1 cellular context compared by ENCODE assay signal in the genomic region with DNA sequence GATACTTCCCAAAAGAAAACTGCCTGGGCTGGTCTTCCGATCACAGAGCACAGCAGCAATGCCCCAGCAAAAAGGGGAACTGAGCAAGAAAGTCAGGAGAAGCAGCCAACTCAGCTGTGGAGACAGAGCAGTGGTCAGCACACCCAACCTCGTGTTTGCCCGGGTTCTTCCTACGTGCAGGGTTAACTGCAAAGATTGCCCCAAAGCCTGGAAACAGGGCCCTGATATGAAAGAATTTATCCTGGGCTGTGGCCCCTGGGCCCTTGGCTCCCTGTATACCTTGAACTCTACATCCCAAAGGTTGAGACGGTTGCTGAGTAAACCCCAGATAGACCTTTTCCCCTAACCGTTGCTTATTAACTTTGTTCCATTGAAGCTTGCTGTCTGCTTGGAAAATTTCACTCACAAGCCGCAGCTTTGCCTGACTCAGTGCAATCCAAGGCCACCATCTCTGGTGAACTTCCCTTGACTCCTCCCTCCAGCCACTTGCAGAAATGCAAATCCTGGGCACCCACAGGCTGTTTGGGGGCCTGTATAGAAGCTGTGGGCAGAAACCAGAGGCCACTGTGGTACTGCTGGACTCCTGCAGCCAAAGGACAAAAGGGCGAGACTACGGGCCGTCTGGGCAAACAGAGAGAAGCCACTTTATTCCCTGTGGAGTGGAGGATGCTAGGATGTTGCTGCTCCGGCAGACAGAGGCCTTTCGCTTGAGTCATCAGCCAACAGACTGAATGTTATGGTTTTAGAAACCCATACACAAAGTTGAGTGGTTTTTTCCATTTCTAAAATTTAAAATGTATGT.
TF ChIP-seq lines count a peak whose summit lies in the region.

No MANE protein-coding gene starts in this region.

TF ChIP-seq in HepG2, 621 proteins besides CTCF, POLR2A, EP300 and RAD21 (continued from another document and continues in another):
- TF ChIP-seq, protein P1, sequence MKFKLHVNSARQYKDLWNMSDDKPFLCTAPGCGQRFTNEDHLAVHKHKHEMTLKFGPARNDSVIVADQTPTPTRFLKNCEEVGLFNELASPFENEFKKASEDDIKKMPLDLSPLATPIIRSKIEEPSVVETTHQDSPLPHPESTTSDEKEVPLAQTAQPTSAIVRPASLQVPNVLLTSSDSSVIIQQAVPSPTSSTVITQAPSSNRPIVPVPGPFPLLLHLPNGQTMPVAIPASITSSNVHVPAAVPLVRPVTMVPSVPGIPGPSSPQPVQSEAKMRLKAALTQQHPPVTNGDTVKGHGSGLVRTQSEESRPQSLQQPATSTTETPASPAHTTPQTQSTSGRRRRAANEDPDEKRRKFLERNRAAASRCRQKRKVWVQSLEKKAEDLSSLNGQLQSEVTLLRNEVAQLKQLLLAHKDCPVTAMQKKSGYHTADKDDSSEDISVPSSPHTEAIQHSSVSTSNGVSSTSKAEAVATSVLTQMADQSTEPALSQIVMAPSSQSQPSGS (CRISPR knock-in tag; IDR thresholded peaks at IDR 0.05) = peak; percentile 43; the same call in 1 of the 2 replicates
- no peak for TF ChIP-seq ZNF446 (CRISPR knock-in tag; IDR thresholded peaks at IDR 0.05)
- TF ChIP-seq YY1 (IDR thresholded peaks at IDR 0.05; ENCODE audit: insufficient read depth, insufficient replicate concordance, low read depth, low read length) = no peak
- TF ChIP-seq ZNF644 (CRISPR knock-in tag; IDR thresholded peaks at IDR 0.05; ENCODE audit: low read depth) = peak; percentile 82; the same call in 1 of the 2 replicates
- TF ChIP-seq AGO1 (IDR thresholded peaks at IDR 0.05; ENCODE audit: low read depth, low read length, poor library complexity, severe bottlenecking) = no peak
- peak; percentile 21 for TF ChIP-seq XRCC5 (optimal IDR thresholded peaks at IDR 0.05; ENCODE audit: low read length)
- TF ChIP-seq SCMH1 (CRISPR knock-in tag; IDR thresholded peaks at IDR 0.05; ENCODE audit: borderline replicate concordance) = no peak
- TF ChIP-seq DR1 (CRISPR knock-in tag; IDR thresholded peaks at IDR 0.05) = no peak
- TF ChIP-seq ZNF326 (CRISPR knock-in tag; IDR thresholded peaks at IDR 0.05; ENCODE audit: borderline replicate concordance) = no peak
- TF ChIP-seq, protein P2, sequence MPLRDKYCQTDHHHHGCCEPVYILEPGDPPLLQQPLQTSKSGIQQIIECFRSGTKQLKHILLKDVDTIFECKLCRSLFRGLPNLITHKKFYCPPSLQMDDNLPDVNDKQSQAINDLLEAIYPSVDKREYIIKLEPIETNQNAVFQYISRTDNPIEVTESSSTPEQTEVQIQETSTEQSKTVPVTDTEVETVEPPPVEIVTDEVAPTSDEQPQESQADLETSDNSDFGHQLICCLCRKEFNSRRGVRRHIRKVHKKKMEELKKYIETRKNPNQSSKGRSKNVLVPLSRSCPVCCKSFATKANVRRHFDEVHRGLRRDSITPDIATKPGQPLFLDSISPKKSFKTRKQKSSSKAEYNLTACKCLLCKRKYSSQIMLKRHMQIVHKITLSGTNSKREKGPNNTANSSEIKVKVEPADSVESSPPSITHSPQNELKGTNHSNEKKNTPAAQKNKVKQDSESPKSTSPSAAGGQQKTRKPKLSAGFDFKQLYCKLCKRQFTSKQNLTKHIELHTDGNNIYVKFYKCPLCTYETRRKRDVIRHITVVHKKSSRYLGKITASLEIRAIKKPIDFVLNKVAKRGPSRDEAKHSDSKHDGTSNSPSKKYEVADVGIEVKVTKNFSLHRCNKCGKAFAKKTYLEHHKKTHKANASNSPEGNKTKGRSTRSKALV (CRISPR knock-in tag; IDR thresholded peaks at IDR 0.05) = 0 out of 2 replicates have a peak, but pooled peaks have one; percentile 46
- 0 out of 2 replicates have a peak, but pooled peaks have one; percentile 22 for TF ChIP-seq AHR (CRISPR knock-in tag; IDR thresholded peaks at IDR 0.05)
- peak; percentile 68; the same call in 1 of the 2 replicates for TF ChIP-seq ZNF501 (CRISPR knock-in tag; IDR thresholded peaks at IDR 0.05)
- TF ChIP-seq ZNF33A (CRISPR knock-in tag; IDR thresholded peaks at IDR 0.05; ENCODE audit: borderline replicate concordance) = no peak
- TF ChIP-seq UBTF (CRISPR knock-in tag; IDR thresholded peaks at IDR 0.05) = peak; percentile 63
- TF ChIP-seq ZSCAN30 (CRISPR knock-in tag; IDR thresholded peaks at IDR 0.05) = 0 out of 2 replicates have a peak, but pooled peaks have one; percentile 19
- peak; percentile 11 for TF ChIP-seq TBL1XR1 (IDR thresholded peaks at IDR 0.05; ENCODE audit: borderline replicate concordance, low read length, partially characterized antibody)
- TF ChIP-seq ZMYM3 (CRISPR knock-in tag; IDR thresholded peaks at IDR 0.05) = peak; percentile 35; the same call in 1 of the 2 replicates
- TF ChIP-seq ZNF530 (CRISPR knock-in tag; IDR thresholded peaks at IDR 0.05; ENCODE audit: low read depth) = no peak
- 0 out of 2 replicates have a peak, but pooled peaks have one; percentile 23 for TF ChIP-seq TFDP2 (CRISPR knock-in tag; IDR thresholded peaks at IDR 0.05)
- 0 out of 2 replicates have a peak, but pooled peaks have one; percentile 28 for TF ChIP-seq ERF (CRISPR knock-in tag; IDR thresholded peaks at IDR 0.05)
- TF ChIP-seq ZSCAN31 (CRISPR knock-in tag; IDR thresholded peaks at IDR 0.05; ENCODE audit: low read depth) = 0 out of 2 replicates have a peak, but pooled peaks have one; percentile 33
- TF ChIP-seq, protein P3, sequence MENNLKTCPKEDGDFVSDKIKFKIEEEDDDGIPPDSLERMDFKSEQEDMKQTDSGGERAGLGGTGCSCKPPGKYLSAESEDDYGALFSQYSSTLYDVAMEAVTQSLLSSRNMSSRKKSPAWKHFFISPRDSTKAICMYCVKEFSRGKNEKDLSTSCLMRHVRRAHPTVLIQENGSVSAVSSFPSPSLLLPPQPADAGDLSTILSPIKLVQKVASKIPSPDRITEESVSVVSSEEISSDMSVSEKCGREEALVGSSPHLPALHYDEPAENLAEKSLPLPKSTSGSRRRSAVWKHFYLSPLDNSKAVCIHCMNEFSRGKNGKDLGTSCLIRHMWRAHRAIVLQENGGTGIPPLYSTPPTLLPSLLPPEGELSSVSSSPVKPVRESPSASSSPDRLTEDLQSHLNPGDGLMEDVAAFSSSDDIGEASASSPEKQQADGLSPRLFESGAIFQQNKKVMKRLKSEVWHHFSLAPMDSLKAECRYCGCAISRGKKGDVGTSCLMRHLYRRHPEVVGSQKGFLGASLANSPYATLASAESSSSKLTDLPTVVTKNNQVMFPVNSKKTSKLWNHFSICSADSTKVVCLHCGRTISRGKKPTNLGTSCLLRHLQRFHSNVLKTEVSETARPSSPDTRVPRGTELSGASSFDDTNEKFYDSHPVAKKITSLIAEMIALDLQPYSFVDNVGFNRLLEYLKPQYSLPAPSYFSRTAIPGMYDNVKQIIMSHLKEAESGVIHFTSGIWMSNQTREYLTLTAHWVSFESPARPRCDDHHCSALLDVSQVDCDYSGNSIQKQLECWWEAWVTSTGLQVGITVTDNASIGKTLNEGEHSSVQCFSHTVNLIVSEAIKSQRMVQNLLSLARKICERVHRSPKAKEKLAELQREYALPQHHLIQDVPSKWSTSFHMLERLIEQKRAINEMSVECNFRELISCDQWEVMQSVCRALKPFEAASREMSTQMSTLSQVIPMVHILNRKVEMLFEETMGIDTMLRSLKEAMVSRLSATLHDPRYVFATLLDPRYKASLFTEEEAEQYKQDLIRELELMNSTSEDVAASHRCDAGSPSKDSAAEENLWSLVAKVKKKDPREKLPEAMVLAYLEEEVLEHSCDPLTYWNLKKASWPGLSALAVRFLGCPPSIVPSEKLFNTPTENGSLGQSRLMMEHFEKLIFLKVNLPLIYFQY (CRISPR knock-in tag; IDR thresholded peaks at IDR 0.05; ENCODE audit: borderline replicate concordance) = no peak
- no peak for TF ChIP-seq BRD4 (CRISPR knock-in tag; IDR thresholded peaks at IDR 0.05)
- peak; percentile 16; the same call in 1 of the 2 replicates for TF ChIP-seq KDM6A (CRISPR knock-in tag; IDR thresholded peaks at IDR 0.05; ENCODE audit: low read depth)
- TF ChIP-seq ZSCAN29 (CRISPR knock-in tag; conservative IDR thresholded peaks at IDR 0.05) = 0 out of 2 replicates have a peak, but pooled peaks have one; percentile 59
- TF ChIP-seq HHEX (CRISPR knock-in tag; IDR thresholded peaks at IDR 0.05) = no peak
- TF ChIP-seq, protein P4, sequence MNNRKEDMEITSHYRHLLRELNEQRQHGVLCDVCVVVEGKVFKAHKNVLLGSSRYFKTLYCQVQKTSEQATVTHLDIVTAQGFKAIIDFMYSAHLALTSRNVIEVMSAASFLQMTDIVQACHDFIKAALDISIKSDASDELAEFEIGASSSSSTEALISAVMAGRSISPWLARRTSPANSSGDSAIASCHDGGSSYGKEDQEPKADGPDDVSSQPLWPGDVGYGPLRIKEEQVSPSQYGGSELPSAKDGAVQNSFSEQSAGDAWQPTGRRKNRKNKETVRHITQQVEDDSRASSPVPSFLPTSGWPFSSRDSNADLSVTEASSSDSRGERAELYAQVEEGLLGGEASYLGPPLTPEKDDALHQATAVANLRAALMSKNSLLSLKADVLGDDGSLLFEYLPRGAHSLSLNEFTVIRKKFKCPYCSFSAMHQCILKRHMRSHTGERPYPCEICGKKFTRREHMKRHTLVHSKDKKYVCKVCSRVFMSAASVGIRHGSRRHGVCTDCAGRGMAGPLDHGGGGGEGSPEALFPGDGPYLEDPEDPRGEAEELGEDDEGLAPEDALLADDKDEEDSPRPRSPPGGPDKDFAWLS (CRISPR knock-in tag; IDR thresholded peaks at IDR 0.05; ENCODE audit: borderline replicate concordance) = 0 out of 2 replicates have a peak, but pooled peaks have one; percentile 75
- no peak for TF ChIP-seq ZNF513 (CRISPR knock-in tag; conservative IDR thresholded peaks at IDR 0.05)
- TF ChIP-seq PBX3 (CRISPR knock-in tag; IDR thresholded peaks at IDR 0.05; ENCODE audit: borderline replicate concordance) = peak; percentile 44; the same call in 1 of the 2 replicates
- TF ChIP-seq TARDBP (CRISPR knock-in tag; IDR thresholded peaks at IDR 0.05) = no peak; the same call in 1 of the 2 replicates
- peak; percentile 8 to 44; a peak in 1 of 4 replicates for TF ChIP-seq NR2F1 (CRISPR knock-in tag; IDR thresholded peaks at IDR 0.05)
- peak; percentile 62 for TF ChIP-seq ASH2L (IDR thresholded peaks at IDR 0.05; ENCODE audit: insufficient read length, low read depth, low read length)
- TF ChIP-seq, protein P5, sequence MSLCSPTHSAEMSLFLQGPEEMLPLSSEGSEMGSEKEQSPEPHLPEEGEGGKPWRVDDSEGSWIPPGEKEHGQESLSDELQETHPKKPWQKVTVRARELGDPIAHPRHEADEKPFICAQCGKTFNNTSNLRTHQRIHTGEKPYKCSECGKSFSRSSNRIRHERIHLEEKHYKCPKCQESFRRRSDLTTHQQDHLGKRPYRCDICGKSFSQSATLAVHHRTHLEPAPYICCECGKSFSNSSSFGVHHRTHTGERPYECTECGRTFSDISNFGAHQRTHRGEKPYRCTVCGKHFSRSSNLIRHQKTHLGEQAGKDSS (CRISPR knock-in tag; IDR thresholded peaks at IDR 0.05; ENCODE audit: borderline replicate concordance, low read depth) = peak; percentile 31; the same call in 1 of the 2 replicates
- TF ChIP-seq ZNF124 (CRISPR knock-in tag; IDR thresholded peaks at IDR 0.05) = peak; percentile 47; the same call in 1 of the 2 replicates
- peak; percentile 32 for TF ChIP-seq PHF8 (CRISPR knock-in tag; IDR thresholded peaks at IDR 0.05)
- TF ChIP-seq SP5 (CRISPR knock-in tag; IDR thresholded peaks at IDR 0.05; ENCODE audit: borderline replicate concordance, low read depth) = peak; percentile 54
- 0 out of 2 replicates have a peak, but pooled peaks have one; percentile 31 for TF ChIP-seq DMAP1 (CRISPR knock-in tag; IDR thresholded peaks at IDR 0.05)
- no peak for TF ChIP-seq ZNF451 (CRISPR knock-in tag; IDR thresholded peaks at IDR 0.05)
- peak; percentile 65 for TF ChIP-seq HDAC2 (CRISPR knock-in tag; IDR thresholded peaks at IDR 0.05)
- TF ChIP-seq ZNF510 (CRISPR knock-in tag; IDR thresholded peaks at IDR 0.05; ENCODE audit: low read depth) = no peak
- peak; percentile 38; the same call in 1 of the 2 replicates for TF ChIP-seq CEBPG (CRISPR knock-in tag; IDR thresholded peaks at IDR 0.05)
- TF ChIP-seq PHB2 (IDR thresholded peaks at IDR 0.05; ENCODE audit: partially characterized antibody) = no peak
- TF ChIP-seq ZNF224 (CRISPR knock-in tag; IDR thresholded peaks at IDR 0.05) = peak; percentile 70; the same call in 1 of the 2 replicates
